Comparison of ENCODE assay signal across 8 cellular contexts in genomic region chr2:98385050-98385699, GRCh38. TPM values are rescaled to one million over a fixed set of nuclear protein-coding genes. Genes with fewer than 3 reads are reported as not detected.
A peak's percentile ranks its signal among the peaks of the same experiment; 100 is the strongest.
DNase-seq lines count a peak whose midpoint lies in the region; ATAC-seq, FAIRE-seq and TF ChIP-seq lines count a peak whose summit lies in the region.

No MANE protein-coding gene starts in this region.

- no peak for ATAC-seq in GM19395 (IDR thresholded peaks at IDR 0.05; ENCODE audit: unreplicated experiment)

- no peak overlapping the region for H3K27ac Mint-ChIP-seq in HFFc6

- peaks cover 7% of the 10 kb centered on the region; the same call in 1 of the 2 replicates for H3K4me1 Mint-ChIP-seq in HFFc6 (ENCODE audit: low read depth)

- FAIRE-seq in keratinocyte (lab: Jason Lieb, UNC), result peak; percentile 56

- dilution Hi-C loops in keratinocyte (cut with MboI; ENCODE audit: extremely low pct_ligation_motif_present, low sequenced_read_pairs), result no loop called here

- no peaks in the 10 kb centered on the region for H3K36me3 ChIP-seq in keratinocyte (ENCODE audit: control insufficient read depth in 2 of 2, extremely low read depth in 1 of 2, insufficient read depth in 2 of 2, low read length in 2 of 2)

- no peak overlapping the region for H3K4me3 ChIP-seq in keratinocyte (ENCODE audit: control insufficient read depth in 2 of 3, extremely low read depth in 1 of 3, insufficient read depth in 2 of 3, low read depth in 1 of 3, low read length in 3 of 3)

- H3K27me3 ChIP-seq in keratinocyte (ENCODE audit: control insufficient read depth, extremely low read depth, insufficient read depth, low read length), result peaks cover 22% of the 10 kb centered on the region

- H4K20me1 ChIP-seq in keratinocyte (ENCODE audit: control insufficient read depth, extremely low read depth, insufficient read depth, low read length), result no peaks in the 10 kb centered on the region

- no peaks in the 10 kb centered on the region for H3K9me1 ChIP-seq in keratinocyte (ENCODE audit: control insufficient read depth, extremely low read depth, insufficient read depth, low read length)

- no peaks in the 10 kb centered on the region for H3K9me3 Mint-ChIP-seq in HFFc6

- no peak overlapping the region for H3K4me3 Mint-ChIP-seq in HFFc6

- no peak overlapping the region for H2AFZ ChIP-seq in keratinocyte (ENCODE audit: control insufficient read depth, low read length)

- H3K4me1 ChIP-seq in keratinocyte (ENCODE audit: control insufficient read depth, extremely low read depth, insufficient read depth, low read length), result no peaks in the 10 kb centered on the region

- no peaks in the 10 kb centered on the region for H3K9me3 ChIP-seq in keratinocyte (ENCODE audit: control insufficient read depth, low read depth, low read length)

- no peak overlapping the region for H3K9ac ChIP-seq in keratinocyte (ENCODE audit: control insufficient read depth, extremely low read depth, insufficient read depth, low read length)

- H3K27ac ChIP-seq in keratinocyte (ENCODE audit: control insufficient read depth, insufficient read depth, low read length), result no peak overlapping the region

- no peak overlapping the region for H3K4me2 ChIP-seq in keratinocyte (ENCODE audit: control insufficient read depth, extremely low read depth, insufficient read depth, low read depth, low read length)

- H3K27me3 Mint-ChIP-seq in HFFc6 (ENCODE audit: insufficient read depth), result peaks cover 21% of the 10 kb centered on the region

- TF ChIP-seq CTCF in HFFc6 (IDR thresholded peaks at IDR 0.05), result peak; percentile 99
- peak; percentile 97 to 99 (median 98) for TF ChIP-seq CTCF in keratinocyte (optimal IDR thresholded peaks at IDR 0.05 in 1 of 3, IDR thresholded peaks at IDR 0.05 in 1 of 3, conservative IDR thresholded peaks at IDR 0.05 in 1 of 3; ENCODE audit: extremely low read depth in 1 of 3, insufficient read depth in 2 of 3, low read length in 3 of 3)

- H3K36me3 Mint-ChIP-seq in HFFc6 (ENCODE audit: low read depth), result no peaks in the 10 kb centered on the region

- no peaks in the 10 kb centered on the region for H3K79me2 ChIP-seq in keratinocyte (ENCODE audit: control insufficient read depth, insufficient read depth, low read length)

- DNase-seq in COR-L47 (lab: John Stamatoyannopoulos, UW), result peak; percentile 53
- peak; percentile 65 for DNase-seq in HFFc6
- peak; percentile 41 for DNase-seq in NCI-H226
- DNase-seq in activated CD4-positive, CD25-positive, alpha-beta regulatory T cell (lab: John Stamatoyannopoulos, UW), result peak; percentile 18 to 30 (median 26)
- peak; percentile 46 for DNase-seq in central memory CD4-positive, alpha-beta T cell
- peak; percentile 30 for DNase-seq in keratinocyte (ENCODE audit: low read depth, low spot score)
- peak; percentile 31 to 62 (median 54) for DNase-seq in stimulated activated CD4-positive, alpha-beta T cell treated with anti-CD3 and anti-CD28 coated beads, Interleukin-1b, Interleukin-23, amount 100 ng/mL, for 24 hours (ENCODE audit: low read depth in 4 of 4, low spot score in 1 of 4)

RNA-seq across cellular contexts. Expression of gene CNGA3, which starts 38.9 kb away (rescaled TPM):
- total RNA-seq in HFFc6 (2021; fragmentation: NEBNext Ultra II Directional; extraction: Animal tissue kit (Norgen Biotek cat#: 25700)), result under 1 TPM; 0.14 to 0.71 (median 0.22) TPM
- polyA plus RNA-seq in keratinocyte, result 0.01 TPM in 2 of 3 replicates, not detected in the other
- not detected for polyA plus RNA-seq in keratinocyte (2011; ENCODE audit: low read depth)
- not detected in 2 replicates for polyA plus RNA-seq in keratinocyte (2011; cell fraction: cytosol; rRNA removed)
- polyA plus RNA-seq in keratinocyte (2011; cell fraction: nucleus; rRNA removed), result 0.05 TPM in 1 of 2 replicates, not detected in the other
- not detected in 2 replicates for polyA plus RNA-seq in keratinocyte (2012; ENCODE audit: low replicate concordance)
- not detected in 3 replicates for polyA minus RNA-seq in keratinocyte
- not detected for polyA minus RNA-seq in keratinocyte (2011; cell fraction: cytosol; rRNA and poly(A)+ RNA removed)
- polyA minus RNA-seq in keratinocyte (2011; cell fraction: nucleus; rRNA and poly(A)+ RNA removed), result not detected in 2 replicates

RNA-seq across cellular contexts. Expression of gene INPP4A, which starts 59.5 kb away (rescaled TPM):
- total RNA-seq in HFFc6 (2021; fragmentation: NEBNext Ultra II Directional; extraction: Animal tissue kit (Norgen Biotek cat#: 25700)), result 10 to 100 TPM; 15.8 to 19.4 (median 18.2) TPM
- 10.7 to 15.4 TPM (median 11.5 TPM) in 3 replicates for polyA plus RNA-seq in keratinocyte
- 4.7 TPM for polyA plus RNA-seq in keratinocyte (2011; ENCODE audit: low read depth)
- polyA plus RNA-seq in keratinocyte (2011; cell fraction: cytosol; rRNA removed), result 9.6 and 12.8 TPM in 2 replicates
- 28.0 and 30.5 TPM in 2 replicates for polyA plus RNA-seq in keratinocyte (2011; cell fraction: nucleus; rRNA removed)
- 4.6 and 9.8 TPM in 2 replicates for polyA plus RNA-seq in keratinocyte (2012; ENCODE audit: low replicate concordance)
- 45.4 to 48.5 TPM (median 47.6 TPM) in 3 replicates for polyA minus RNA-seq in keratinocyte
- polyA minus RNA-seq in keratinocyte (2011; cell fraction: cytosol; rRNA and poly(A)+ RNA removed), result 22.1 TPM
- polyA minus RNA-seq in keratinocyte (2011; cell fraction: nucleus; rRNA and poly(A)+ RNA removed), result 44.6 and 53.4 TPM in 2 replicates
